Comparison of ENCODE assay signal across 8 cellular contexts in genomic region chr1:146386851-146387749, GRCh38.
DNase-seq lines count a peak whose midpoint lies in the region; ATAC-seq and TF ChIP-seq lines count a peak whose summit lies in the region.
"Not testable (repeated sequence)": the region's sequence is repeated elsewhere in the genome, so short reads cannot be mapped to it uniquely, and the experiment has no call there.

No MANE protein-coding gene starts in this region.

- H3K27ac ChIP-seq in thoracic aorta, result peak overlapping the region; percentile 95

- H3K27me3 Mint-ChIP-seq in nephron (ENCODE audit: low read depth), result not testable (repeated sequence)

- H3K4me1 Mint-ChIP-seq in nephron, result not testable (repeated sequence)

- not testable (repeated sequence) for H3K4me1 ChIP-seq in thoracic aorta (ENCODE audit: control insufficient read depth in 1 of 2, low read depth in 2 of 2)

- not testable (repeated sequence) for H3K36me3 ChIP-seq in MG63, thoracic aorta

- ATAC-seq in thoracic aorta (ENCODE audit: insufficient number of reproducible peaks, low FRiP score, low read depth), result peak; percentile 93

- peak overlapping the region; percentile 67; the same call in 1 of the 2 replicates for H3K4me3 ChIP-seq in GM08714 (ENCODE audit: low read length)
- H3K4me3 ChIP-seq in HFF-Myc (replicated peaks; ENCODE audit: low read depth, low read length), result peak overlapping the region; percentile 37
- H3K4me3 ChIP-seq in MG63, result peak overlapping the region; percentile 57
- peak overlapping the region; percentile 48 to 61 for H3K4me3 ChIP-seq in foreskin fibroblast (ENCODE audit: low read depth in 1 of 2, low read length in 2 of 2)
- H3K4me3 ChIP-seq in thoracic aorta, result peak overlapping the region; percentile 76

- H3K27ac Mint-ChIP-seq in nephron, result peak overlapping the region; percentile 100

- TF ChIP-seq POLR2A in Raji (IDR thresholded peaks at IDR 0.05; ENCODE audit: insufficient read depth, low read depth, low read length), result peak; percentile 84

- not testable (repeated sequence) for H3K27me3 ChIP-seq in MG63; thoracic aorta (replicated peaks; ENCODE audit: insufficient read depth)

- not testable (repeated sequence) for H3K9me3 ChIP-seq in MG63, thoracic aorta

- DNase-seq in HFF-Myc (ENCODE audit: extremely low read depth, low read depth) (peak; percentile 88), MG63 (peak; percentile 84), foreskin fibroblast (peak; percentile 88 to 97)
- peak in 3 of 4 experiments; percentile 31 to 44 (median 35) for DNase-seq in activated naive CD4-positive, alpha-beta T cell (lab: John Stamatoyannopoulos, UW)
- DNase-seq in thoracic aorta (ENCODE audit: low spot score), result not testable (repeated sequence)

- not testable (repeated sequence) for H3K36me3 Mint-ChIP-seq in nephron (ENCODE audit: low read depth)

- not testable (repeated sequence) for TF ChIP-seq CTCF in HFF-Myc (IDR thresholded peaks at IDR 0.05; ENCODE audit: low read depth, low read length, missing control alignments); foreskin fibroblast (IDR thresholded peaks at IDR 0.05; ENCODE audit: low read depth, low read length); nephron (IDR thresholded peaks at IDR 0.05; ENCODE audit: unreplicated experiment in 3 of 3); thoracic aorta (IDR thresholded peaks at IDR 0.05)

- H3K9me3 Mint-ChIP-seq in nephron, result not testable (repeated sequence)

- H3K4me3 Mint-ChIP-seq in nephron, result peak overlapping the region; percentile 92 to 96 (median 94)
